ENCODE assay signal across 23 cellular contexts in the genomic region with DNA sequence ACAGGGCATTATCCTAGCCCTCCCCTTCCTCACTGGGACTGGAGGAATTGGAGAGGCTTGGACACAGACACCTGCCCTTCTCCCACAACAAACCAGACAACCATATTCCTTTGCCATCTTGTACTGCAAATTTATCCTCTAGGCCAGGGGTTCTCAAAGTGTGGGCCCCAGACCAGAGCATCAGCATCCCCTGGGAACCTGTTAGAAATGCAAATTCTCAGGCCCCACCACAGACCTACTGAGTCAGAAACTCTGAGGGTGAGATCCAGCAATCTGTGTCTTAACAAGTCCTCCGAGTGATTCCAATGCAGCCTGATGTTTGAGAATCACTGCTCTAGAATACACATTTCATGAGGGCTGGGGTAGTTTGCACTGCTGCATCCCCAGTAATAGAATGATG.
DNase-seq lines count a peak whose midpoint lies in the region; ATAC-seq, FAIRE-seq and TF ChIP-seq lines count a peak whose summit lies in the region.
"Had no signal": no experiment of that assay in that cellular context is flagged by ENCODE, and none has a peak within 500 bp of the region (broad histone marks: within the 10 kb centered on the region; RNA-seq: fewer than 3 reads in every experiment).

No MANE protein-coding gene starts in this region.

- H4K8ac ChIP-seq in IMR-90 (ENCODE audit: low read depth in 2 of 2, low read length in 2 of 2): no peak overlapping the region

- H3K36me3 ChIP-seq in IMR-90 (ENCODE audit: control insufficient read depth, insufficient read depth, low read length): peaks cover 24% of the 10 kb centered on the region
- H3K36me3 ChIP-seq: BE2C had no signal

- no peak for TF ChIP-seq CTCF in IMR-90 (conservative IDR thresholded peaks at IDR 0.05; ENCODE audit: low read depth, low read length)

- H4K5ac ChIP-seq in IMR-90 (ENCODE audit: low read depth, low read length): no peak overlapping the region

- no peak for TF ChIP-seq POLR2A in IMR-90 (IDR thresholded peaks at IDR 0.05; ENCODE audit: low read depth, low read length)

- no peak overlapping the region for H3K27ac ChIP-seq in IMR-90 (ENCODE audit: insufficient read depth, low read length)
- H3K27ac ChIP-seq: lower lobe of right lung, VCaP had no signal

- H2BK120ac ChIP-seq in IMR-90 (ENCODE audit: low read depth, low read length): 0 out of 2 replicates have a peak overlapping the region, but pooled peaks have one; percentile 9

- no peak overlapping the region for H2BK5ac ChIP-seq in IMR-90 (ENCODE audit: low read depth, low read length, poor library complexity, severe bottlenecking)

- CTCF ChIA-PET in IMR-90 (lab: Yijun Ruan, JAX): no interaction called here

- WGBS in IMR-90 (ENCODE audit: extremely low coverage in 2 of 2, insufficient read length in 1 of 2), 2 experiments: 100% methylated on average over 1 of the region's 1 CpG; no CpG with 5 or more reads in 1 of the 2 experiments

- ATAC-seq in IMR-90 (ENCODE audit: low read depth) (no peak), GM18858 (IDR thresholded peaks at IDR 0.05; ENCODE audit: unreplicated experiment) (no peak)
- no peak for ATAC-seq in activated T-helper 17 cell treated with anti-CD3 and anti-CD28 coated beads, Interleukin-2, amount 50 U/mL, for 72 hours (replicated peaks)
- ATAC-seq in stimulated activated effector memory CD8-positive, alpha-beta T cell treated with anti-CD3 and anti-CD28 coated beads, Interleukin-12 subunit alpha, Interleukin-12 subunit beta, amount 100 ng/mL, for 72 hours: no peak
- ATAC-seq: HCT116, lower lobe of right lung had no signal

- no peak overlapping the region for H2AK9ac ChIP-seq in IMR-90 (replicated peaks; ENCODE audit: low read depth, low read length, poor library complexity)

- POLR2A ChIA-PET in IMR-90 (lab: Charles Lee; ENCODE audit: unreplicated experiment): no interaction called here

- no peak overlapping the region for H3K9ac ChIP-seq in IMR-90 (ENCODE audit: low read depth, low read length)

- peaks cover 88% of the 10 kb centered on the region for H3K36me3 Mint-ChIP-seq in activated CD4-positive, alpha-beta T cell treated with anti-CD3 and anti-CD28 coated beads, Interleukin-2, amount 10 ng/mL, durations not matched to agents 24 days and 14 days (ENCODE audit: low read depth)
- H3K36me3 Mint-ChIP-seq in activated T-helper 17 cell treated with anti-CD3 and anti-CD28 coated beads, Interleukin-2, amount 50 U/mL, for 72 hours (ENCODE audit: low read depth): peaks cover 83% of the 10 kb centered on the region
- peaks cover 59% of the 10 kb centered on the region for H3K36me3 Mint-ChIP-seq in stimulated activated effector memory CD8-positive, alpha-beta T cell treated with anti-CD3 and anti-CD28 coated beads, Interleukin-12 subunit alpha, Interleukin-12 subunit beta, amount 100 ng/mL, for 72 hours
- H3K36me3 Mint-ChIP-seq: type B pancreatic cell had no signal

- peaks cover 28 to 63% of the 10 kb centered on the region in 2 experiments for H3K79me1 ChIP-seq in IMR-90 (ENCODE audit: low read depth in 1 of 2, low read length in 2 of 2)

- no peak for TF ChIP-seq RAD21 in IMR-90 (IDR thresholded peaks at IDR 0.05; ENCODE audit: low read length)

- no peak for DNase-seq in activated CD4-positive, alpha-beta T cell treated with anti-CD3 and anti-CD28 coated beads, Interleukin-2, amount 10 ng/mL, durations not matched to agents 24 days and 14 days
- DNase-seq in activated CD4-positive, alpha-beta T cell treated with anti-CD3 and anti-CD28 coated beads for 4 hours: no peak
- no peak for DNase-seq in IMR-90
- no peak for DNase-seq in stimulated activated effector memory CD8-positive, alpha-beta T cell treated with anti-CD3 and anti-CD28 coated beads, Interleukin-12 subunit alpha, Interleukin-12 subunit beta, amount 100 ng/mL, for 72 hours (ENCODE audit: low spot score in 2 of 2)
- DNase-seq in frontal cortex (ENCODE audit: low spot score in 2 of 2): no peak
- DNase-seq in ACHN: no peak
- DNase-seq: activated CD4-positive, alpha-beta T cell treated with anti-CD3 and anti-CD28 coated beads, Interleukin-2, amount 50 U/mL, for 48 hours; BE2C; DMS79 treated with DMSO at 0.1 percent for 48 hours; glutamatergic neuron; lower lobe of right lung; NCI-H1694; NCI-H2171; NCI-H524 treated with DMSO at 0.1 percent for 48 hours; posterior cingulate gyrus; stimulated activated CD4-positive, alpha-beta T cell treated with anti-CD3 and anti-CD28 coated beads, Interleukin-15, amount 100 ng/mL, for 24 hours had no signal

- H3K18ac ChIP-seq in IMR-90 (ENCODE audit: low read depth, low read length): no peak overlapping the region

- no peaks in the 10 kb centered on the region for H3K27me3 Mint-ChIP-seq in activated CD4-positive, alpha-beta T cell treated with anti-CD3 and anti-CD28 coated beads, Interleukin-2, amount 10 ng/mL, durations not matched to agents 24 days and 14 days
- H3K27me3 Mint-ChIP-seq in activated T-helper 17 cell treated with anti-CD3 and anti-CD28 coated beads, Interleukin-2, amount 50 U/mL, for 72 hours: no peaks in the 10 kb centered on the region
- H3K27me3 Mint-ChIP-seq: type B pancreatic cell had no signal

- FAIRE-seq in frontal cortex (lab: Jason Lieb, UNC): no peak
- FAIRE-seq: A204.1, RCC 7860 had no signal

- H3K27me3 ChIP-seq in IMR-90 (ENCODE audit: control insufficient read depth, insufficient read depth, low read length): no peaks in the 10 kb centered on the region
- H3K27me3 ChIP-seq: BE2C had no signal

- peaks cover 15% of the 10 kb centered on the region; the same call in 1 of the 2 replicates for H4K20me1 ChIP-seq in IMR-90 (ENCODE audit: insufficient read depth, low read length)

- intact Hi-C loops in activated CD4-positive, alpha-beta T cell treated with anti-CD3 and anti-CD28 coated beads, Interleukin-2, amount 10 ng/mL, durations not matched to agents 24 days and 14 days (cut with micrococcal nuclease): no loop called here
- intact Hi-C loops in IMR-90 (cut with micrococcal nuclease): no loop called here

- no peak overlapping the region for H2AFZ ChIP-seq in IMR-90 (replicated peaks; ENCODE audit: low read length, poor library complexity)

- peaks cover 6% of the 10 kb centered on the region; the same call in 1 of the 2 replicates for H3K9me3 ChIP-seq in IMR-90 (ENCODE audit: control insufficient read depth, insufficient read depth, low read length)
- H3K9me3 ChIP-seq: BE2C, lower lobe of right lung had no signal

- no TSS peak for BruUV-seq in IMR-90 (replicated peaks; lab: Mats Ljungman, UMichigan)

- peak overlapping the region; percentile 74; the same call in 1 of the 3 replicates for H2BK15ac ChIP-seq in IMR-90 (ENCODE audit: low read depth, low read length)

- in situ Hi-C loops in IMR-90 (cut with MboI; ENCODE audit: low sequenced_read_pairs): no loop called here
- in situ Hi-C loops in ACHN (cut with HindIII; ENCODE audit: low pct_ligation_motif_present, low pct_unique_long_range_greater_than_20kb, low sequenced_read_pairs): no loop called here

- H2AK5ac ChIP-seq in IMR-90 (ENCODE audit: low read depth, low read length): peak overlapping the region; percentile 33

- peaks cover 52% of the 10 kb centered on the region for H3K4me1 Mint-ChIP-seq in activated CD4-positive, alpha-beta T cell treated with anti-CD3 and anti-CD28 coated beads, Interleukin-2, amount 10 ng/mL, durations not matched to agents 24 days and 14 days
- H3K4me1 Mint-ChIP-seq in activated T-helper 17 cell treated with anti-CD3 and anti-CD28 coated beads, Interleukin-2, amount 50 U/mL, for 72 hours: peaks cover 55% of the 10 kb centered on the region
- H3K4me1 Mint-ChIP-seq in stimulated activated effector memory CD8-positive, alpha-beta T cell treated with anti-CD3 and anti-CD28 coated beads, Interleukin-12 subunit alpha, Interleukin-12 subunit beta, amount 100 ng/mL, for 72 hours: peaks cover 66% of the 10 kb centered on the region

- no peak overlapping the region for H3K4me3 Mint-ChIP-seq in activated CD4-positive, alpha-beta T cell treated with anti-CD3 and anti-CD28 coated beads, Interleukin-2, amount 10 ng/mL, durations not matched to agents 24 days and 14 days
- H3K4me3 Mint-ChIP-seq in activated T-helper 17 cell treated with anti-CD3 and anti-CD28 coated beads, Interleukin-2, amount 50 U/mL, for 72 hours: peak overlapping the region; percentile 73
- no peak overlapping the region for H3K4me3 Mint-ChIP-seq in stimulated activated effector memory CD8-positive, alpha-beta T cell treated with anti-CD3 and anti-CD28 coated beads, Interleukin-12 subunit alpha, Interleukin-12 subunit beta, amount 100 ng/mL, for 72 hours
- H3K4me3 Mint-ChIP-seq: type B pancreatic cell had no signal

- H3K23ac ChIP-seq in IMR-90 (ENCODE audit: low read depth, low read length): no peak overlapping the region

- peaks cover 21% of the 10 kb centered on the region for H3K9me3 Mint-ChIP-seq in activated CD4-positive, alpha-beta T cell treated with anti-CD3 and anti-CD28 coated beads, Interleukin-2, amount 10 ng/mL, durations not matched to agents 24 days and 14 days
- peaks cover 3% of the 10 kb centered on the region for H3K9me3 Mint-ChIP-seq in activated T-helper 17 cell treated with anti-CD3 and anti-CD28 coated beads, Interleukin-2, amount 50 U/mL, for 72 hours
- peaks cover 3% of the 10 kb centered on the region for H3K9me3 Mint-ChIP-seq in stimulated activated effector memory CD8-positive, alpha-beta T cell treated with anti-CD3 and anti-CD28 coated beads, Interleukin-12 subunit alpha, Interleukin-12 subunit beta, amount 100 ng/mL, for 72 hours
- H3K9me3 Mint-ChIP-seq: type B pancreatic cell had no signal

- H3K4ac ChIP-seq in IMR-90 (ENCODE audit: low read depth, low read length): 0 out of 2 replicates have a peak overlapping the region, but pooled peaks have one; percentile 38

- dilution Hi-C loops in IMR-90 (cut with HindIII; ENCODE audit: low sequenced_read_pairs, unreplicated experiment): no loop called here

- H3K56ac ChIP-seq in IMR-90 (ENCODE audit: extremely low read depth, insufficient read depth, low read length): no peak overlapping the region

- no peak overlapping the region for H3K4me3 ChIP-seq in IMR-90 (ENCODE audit: insufficient read depth, low read depth, low read length)
- H3K4me3 ChIP-seq: lower lobe of right lung had no signal

- no peak overlapping the region for H2BK20ac ChIP-seq in IMR-90 (ENCODE audit: low read depth, low read length)

- H3K14ac ChIP-seq in IMR-90 (replicated peaks; ENCODE audit: low read depth, low read length): no peak overlapping the region

- H3K27ac Mint-ChIP-seq in activated CD4-positive, alpha-beta T cell treated with anti-CD3 and anti-CD28 coated beads, Interleukin-2, amount 10 ng/mL, durations not matched to agents 24 days and 14 days: peak overlapping the region; percentile 90
- H3K27ac Mint-ChIP-seq in activated T-helper 17 cell treated with anti-CD3 and anti-CD28 coated beads, Interleukin-2, amount 50 U/mL, for 72 hours: peak overlapping the region; percentile 99
- peak overlapping the region; percentile 58 for H3K27ac Mint-ChIP-seq in stimulated activated effector memory CD8-positive, alpha-beta T cell treated with anti-CD3 and anti-CD28 coated beads, Interleukin-12 subunit alpha, Interleukin-12 subunit beta, amount 100 ng/mL, for 72 hours
- H3K27ac Mint-ChIP-seq: type B pancreatic cell had no signal

- no peak overlapping the region; the same call in 1 of the 2 replicates for H4K91ac ChIP-seq in IMR-90 (ENCODE audit: insufficient read depth, low read depth, low read length)

- H3K4me1 ChIP-seq in IMR-90 (ENCODE audit: control insufficient read depth, insufficient read depth, low read length): peaks cover 23% of the 10 kb centered on the region
- H3K4me1 ChIP-seq: BE2C, lower lobe of right lung had no signal

- no peak overlapping the region for H3K4me2 ChIP-seq in IMR-90 (ENCODE audit: low read depth, low read length)

- peaks cover 18% of the 10 kb centered on the region for H3K9me1 ChIP-seq in IMR-90 (ENCODE audit: insufficient read depth, low read length)
